Comparison of ENCODE assay signal across 9 cellular contexts in the genomic region with DNA sequence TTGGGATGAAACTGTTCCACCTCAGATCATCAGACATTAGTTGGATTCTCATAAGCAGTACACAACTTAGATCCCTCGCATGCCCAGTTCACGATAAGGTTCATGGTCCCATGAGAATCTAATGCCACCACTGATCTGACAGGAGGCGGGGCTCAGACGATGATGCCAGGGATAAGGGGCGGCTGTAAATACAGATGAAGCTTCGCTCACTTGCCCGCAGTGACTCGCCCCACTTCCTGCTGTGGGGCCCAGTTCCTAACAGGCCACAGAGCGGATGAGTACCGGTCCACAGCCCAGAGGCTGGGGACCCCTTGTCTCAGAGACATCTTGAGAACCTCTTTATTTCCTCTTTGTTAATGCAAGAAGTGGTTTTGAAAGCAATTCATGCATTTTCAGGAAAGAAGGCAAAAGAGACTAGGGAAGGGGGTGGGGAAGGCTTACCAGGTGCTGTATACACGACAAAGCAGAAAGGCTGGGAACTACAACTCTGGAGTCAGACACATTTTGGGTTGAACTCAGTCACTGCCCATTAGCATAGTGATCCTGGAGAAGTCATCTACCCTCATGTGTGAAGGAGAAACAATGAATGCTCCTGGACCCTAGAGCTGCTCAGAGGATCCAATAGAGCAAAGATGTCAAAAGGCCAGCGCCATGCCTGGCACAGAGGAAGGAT.
DNase-seq lines count a peak whose midpoint lies in the region; ATAC-seq lines count a peak whose summit lies in the region.
"Had no signal": no experiment of that assay in that cellular context is flagged by ENCODE, and none has a peak within 500 bp of the region (broad histone marks: within the 10 kb centered on the region; RNA-seq: fewer than 3 reads in every experiment).

No MANE protein-coding gene starts in this region.

- no peaks in the 10 kb centered on the region for H3K27me3 Mint-ChIP-seq in natural killer cell treated with Interleukin-12 subunit alpha and Interleukin-12 subunit beta and Interleukin-15 and Interleukin-18, amount 100 ng/mL, for 72 hours

- peak overlapping the region; percentile 45 for H3K4me3 Mint-ChIP-seq in natural killer cell treated with Interleukin-12 subunit alpha and Interleukin-12 subunit beta and Interleukin-15 and Interleukin-18, amount 100 ng/mL, for 72 hours
- H3K4me3 Mint-ChIP-seq: mesothelial cell of epicardium had no signal

- H3K4me1 Mint-ChIP-seq in natural killer cell treated with Interleukin-12 subunit alpha and Interleukin-12 subunit beta and Interleukin-15 and Interleukin-18, amount 100 ng/mL, for 72 hours (ENCODE audit: low read depth in 2 of 2): peaks cover 16 to 17% of the 10 kb centered on the region in 2 donors
- H3K4me1 Mint-ChIP-seq: mesothelial cell of epicardium had no signal

- DNase-seq in ELR (ENCODE audit: low read depth): peak; percentile 66
- peak; percentile 52 for DNase-seq in MV-4-11 (lab: John Stamatoyannopoulos, UW)
- DNase-seq in activated CD8-positive, alpha-beta memory T cell treated with anti-CD3 and anti-CD28 coated beads, Interleukin-2, amount 50 U/mL, for 48 hours: peak; percentile 63
- DNase-seq in natural killer cell treated with Interleukin-12 subunit alpha and Interleukin-12 subunit beta and Interleukin-15 and Interleukin-18, amount 100 ng/mL, for 72 hours (ENCODE audit: low spot score): no peak
- DNase-seq in NCI-H1436 (lab: John Stamatoyannopoulos, UW): no peak
- DNase-seq in NCI-H345 treated with DMSO at 0.1 percent for 48 hours (lab: John Stamatoyannopoulos, UW; ENCODE audit: unreplicated experiment): no peak

- peak; percentile 82 to 93 for ATAC-seq in natural killer cell treated with Interleukin-12 subunit alpha and Interleukin-12 subunit beta and Interleukin-15 and Interleukin-18, amount 100 ng/mL, for 72 hours
- no peak for ATAC-seq in HG03571 (IDR thresholded peaks at IDR 0.05; ENCODE audit: unreplicated experiment)
- no peak for ATAC-seq in HG03439 (IDR thresholded peaks at IDR 0.05; ENCODE audit: unreplicated experiment)

- H3K9me3 Mint-ChIP-seq in natural killer cell treated with Interleukin-12 subunit alpha and Interleukin-12 subunit beta and Interleukin-15 and Interleukin-18, amount 100 ng/mL, for 72 hours: no peaks in the 10 kb centered on the region

- no peaks in the 10 kb centered on the region for H3K36me3 Mint-ChIP-seq in natural killer cell treated with Interleukin-12 subunit alpha and Interleukin-12 subunit beta and Interleukin-15 and Interleukin-18, amount 100 ng/mL, for 72 hours

- H3K27ac Mint-ChIP-seq in natural killer cell treated with Interleukin-12 subunit alpha and Interleukin-12 subunit beta and Interleukin-15 and Interleukin-18, amount 100 ng/mL, for 72 hours: peak overlapping the region; percentile 59 to 71
- H3K27ac Mint-ChIP-seq: mesothelial cell of epicardium had no signal

Comparison
In these comparisons a context has a peak if more than half of its experiments do, and no peak if none do; other contexts are left out.
1. DNase-seq: peak in ELR (single experiment), MV-4-11 (single experiment) and activated CD8-positive, alpha-beta memory T cell treated with anti-CD3 and anti-CD28 coated beads, Interleukin-2, amount 50 U/mL, for 48 hours (single experiment); none in natural killer cell treated with Interleukin-12 subunit alpha and Interleukin-12 subunit beta and Interleukin-15 and Interleukin-18, amount 100 ng/mL, for 72 hours (single experiment), NCI-H1436 (single experiment) and NCI-H345 treated with DMSO at 0.1 percent for 48 hours (single experiment).
2. ATAC-seq: peak in natural killer cell treated with Interleukin-12 subunit alpha and Interleukin-12 subunit beta and Interleukin-15 and Interleukin-18, amount 100 ng/mL, for 72 hours (2 of 2); none in HG03571 (single experiment) and HG03439 (single experiment).